Comparison of ENCODE assay signal across 8 cellular contexts in genomic region chr1:179129702-179130473, GRCh38. TPM values are rescaled to one million over a fixed set of nuclear protein-coding genes. Genes with fewer than 3 reads are reported as not detected.
DNase-seq lines count a peak whose midpoint lies in the region; ATAC-seq, FAIRE-seq and TF ChIP-seq lines count a peak whose summit lies in the region.

No MANE protein-coding gene starts in this region.

- peak overlapping the region; percentile 76 for H3K27ac ChIP-seq in OCI-LY3 (ENCODE audit: low read length)
- H3K27ac ChIP-seq in adrenal gland, result peak overlapping the region in 4 of 5 donors; percentile 35 to 75 (median 52)
- peak overlapping the region; percentile 67 to 90 for H3K27ac ChIP-seq in liver (ENCODE audit: low read depth in 1 of 2, low read length in 2 of 2)

- TF ChIP-seq RAD21 in liver (IDR thresholded peaks at IDR 0.05), result peak in 1 of 2 donors; percentile 9

- H3K4me1 ChIP-seq in OCI-LY3 (ENCODE audit: low read length) (peaks cover 26% of the 10 kb centered on the region), adrenal gland (replicated peaks in 1 of 2) (peaks cover 0 to 25% of the 10 kb centered on the region in 2 donors), liver (ENCODE audit: control insufficient read depth in 4 of 4, insufficient read depth in 4 of 4, low read length in 3 of 4) (peaks cover 6 to 17% (median 11%) of the 10 kb centered on the region in 4 donors)

- peaks cover 14% of the 10 kb centered on the region for H3K79me2 ChIP-seq in OCI-LY3 (ENCODE audit: low read length)

- 49 to 72% (median 55%) methylated on average over 10 of the region's 10 CpGs for WGBS in adrenal gland, 4 donors
- 69% methylated on average over 10 of the region's 10 CpGs for WGBS in liver

- H3K27me3 ChIP-seq in OCI-LY3 (ENCODE audit: low read depth, low read length) (no peaks in the 10 kb centered on the region), adrenal gland (no peaks in the 10 kb centered on the region), liver (ENCODE audit: control insufficient read depth in 4 of 4, insufficient read depth in 4 of 4, low read length in 3 of 4) (no peaks in the 10 kb centered on the region)

- H3K9me3 ChIP-seq in OCI-LY3 (ENCODE audit: insufficient read depth, low read length) (no peaks in the 10 kb centered on the region), adrenal gland (replicated peaks in 1 of 3) (no peaks in the 10 kb centered on the region), liver (ENCODE audit: control insufficient read depth in 4 of 4, low read length in 3 of 4) (no peaks in the 10 kb centered on the region)

- H2AFZ ChIP-seq in OCI-LY3 (ENCODE audit: low read depth, low read length), result peak overlapping the region; percentile 74

- H3K36me3 ChIP-seq in OCI-LY3 (replicated peaks; ENCODE audit: low read depth, low read length) (no peaks in the 10 kb centered on the region), adrenal gland (replicated peaks in 1 of 2) (no peaks in the 10 kb centered on the region), liver (ENCODE audit: control insufficient read depth in 4 of 4, insufficient read depth in 3 of 4, low read depth in 1 of 4, low read length in 3 of 4) (no peaks in the 10 kb centered on the region)

- no peak for FAIRE-seq in urothelium cell line (lab: Jason Lieb, UNC)

- peak overlapping the region; percentile 61 for H3K9ac ChIP-seq in OCI-LY3 (ENCODE audit: low read length)
- peak overlapping the region in 1 of 2 donors; percentile 39 for H3K9ac ChIP-seq in liver (ENCODE audit: low read depth in 1 of 2, low read length in 2 of 2)

- intact Hi-C loops in adrenal gland (cut with DNase I), result loop anchor here (10.0 kb wide), 2 partner anchors 55 to 65 kb away; no protein-coding TSS in a partner anchor

- DNase-seq in activated CD8-positive, alpha-beta memory T cell treated with anti-CD3 and anti-CD28 coated beads for 24 hours, result peak; percentile 75
- no peak for DNase-seq in activated CD8-positive, alpha-beta memory T cell treated with anti-CD3 and anti-CD28 coated beads, Interleukin-2, amount 50 U/mL, for 48 hours
- DNase-seq in adrenal gland, result no peak
- no peak for DNase-seq in NCI-H1048 (lab: John Stamatoyannopoulos, UW)
- DNase-seq in urothelium cell line (ENCODE audit: low spot score), result no peak

- ATAC-seq in HG02943 (IDR thresholded peaks at IDR 0.05; ENCODE audit: low read depth, unreplicated experiment), result peak; percentile 96

- TF ChIP-seq POLR2A in adrenal gland (IDR thresholded peaks at IDR 0.05), result no peak

- no peak for TF ChIP-seq CTCF in OCI-LY3 (IDR thresholded peaks at IDR 0.05; ENCODE audit: low read depth, low read length)
- TF ChIP-seq CTCF in adrenal gland (IDR thresholded peaks at IDR 0.05), result no peak
- no peak for TF ChIP-seq CTCF in liver (IDR thresholded peaks at IDR 0.05; ENCODE audit: low read depth, low read length, missing input control)

- peak overlapping the region; percentile 77 for H3K4me2 ChIP-seq in OCI-LY3 (ENCODE audit: low read length)

- H3K4me3 ChIP-seq in OCI-LY3 (ENCODE audit: low read length), result peak overlapping the region; percentile 70
- H3K4me3 ChIP-seq in adrenal gland, result peak overlapping the region in 2 of 4 donors; percentile 19 to 47
- peak overlapping the region; percentile 0 to 29 (median 18) for H3K4me3 ChIP-seq in liver (ENCODE audit: low read depth in 1 of 3, low read length in 3 of 3)

- H4K20me1 ChIP-seq in OCI-LY3 (ENCODE audit: insufficient read depth, low read length), result no peaks in the 10 kb centered on the region

TF ChIP-seq in liver, 16 proteins besides CTCF, POLR2A, EP300 and RAD21:
- no peak for TF ChIP-seq ZBTB33 (IDR thresholded peaks at IDR 0.05)
- TF ChIP-seq YY1 (IDR thresholded peaks at IDR 0.05), result no peak
- no peak for TF ChIP-seq FOXA1 (IDR thresholded peaks at IDR 0.05)
- TF ChIP-seq ATF3 (IDR thresholded peaks at IDR 0.05), result no peak
- peak; percentile 64 for TF ChIP-seq MAX (IDR thresholded peaks at IDR 0.05)
- TF ChIP-seq SP1 (IDR thresholded peaks at IDR 0.05), result no peak
TF ChIP-seq in liver: peak in this region for 1.

RNA-seq across cellular contexts. Expression of gene TOR3A, which starts 48.0 kb away (rescaled TPM):
- 10 to 100 TPM; 19.0 to 53.5 (median 25.0) TPM for total RNA-seq in adrenal gland
- 10 to 100 TPM in 2 of 3 donors, 1 to 10 TPM in 1; 6.8 to 17.8 (median 11.8) TPM for polyA plus RNA-seq in adrenal gland
- 10 to 100 TPM; 21.1 to 31.0 TPM for total RNA-seq in liver
- 10 to 100 TPM; 14.3 to 25.9 TPM for polyA plus RNA-seq in liver
